In genomic region chr19:34808566-34808965, GRCh38 we compare ENCODE assay signal across 15 cellular contexts. TPM values are rescaled to one million over a fixed set of nuclear protein-coding genes. Genes with fewer than 3 reads are reported as not detected.
DNase-seq lines count a peak whose midpoint lies in the region; ATAC-seq and TF ChIP-seq lines count a peak whose summit lies in the region.
"Had no signal": no experiment of that assay in that cellular context is flagged by ENCODE, and none has a peak within 500 bp of the region (broad histone marks: within the 10 kb centered on the region; RNA-seq: fewer than 3 reads in every experiment).

No MANE protein-coding gene starts in this region.

- H3K27me3 Mint-ChIP-seq in activated naive CD4-positive, alpha-beta T cell treated with anti-CD3 and anti-CD28 coated beads for 36 hours (ENCODE audit: low read depth): no peaks in the 10 kb centered on the region

- ATAC-seq in RWPE2 (ENCODE audit: low read depth) (peak; percentile 91), HG03280 (IDR thresholded peaks at IDR 0.05; ENCODE audit: unreplicated experiment) (no peak), body of pancreas (no peak)
- ATAC-seq: left ventricle myocardium superior had no signal

- H3K9me3 Mint-ChIP-seq in activated naive CD4-positive, alpha-beta T cell treated with anti-CD3 and anti-CD28 coated beads for 36 hours: peaks cover 14% of the 10 kb centered on the region

- H3K27ac Mint-ChIP-seq in activated naive CD4-positive, alpha-beta T cell treated with anti-CD3 and anti-CD28 coated beads for 36 hours: no peak overlapping the region

- peaks cover 2% of the 10 kb centered on the region for H3K9me3 ChIP-seq in RWPE2 (ENCODE audit: severe bottlenecking)
- no peaks in the 10 kb centered on the region for H3K9me3 ChIP-seq in fibroblast of lung (ENCODE audit: control insufficient read depth, insufficient read depth, low read depth, low read length)
- peaks cover 0 to 16% (median 0%) of the 10 kb centered on the region in 3 donors for H3K9me3 ChIP-seq in body of pancreas
- H3K9me3 ChIP-seq in Peyer's patch: peaks cover 0 to 5% (median 0%) of the 10 kb centered on the region in 4 donors

- H4K20me1 ChIP-seq in fibroblast of lung (ENCODE audit: control insufficient read depth, extremely low read depth, insufficient read depth, low read length): no peaks in the 10 kb centered on the region

- H3K9ac ChIP-seq in fibroblast of lung (ENCODE audit: insufficient read depth, low read length): no peak overlapping the region

- no peak overlapping the region for H3K4me2 ChIP-seq in fibroblast of lung (ENCODE audit: extremely low read depth, insufficient read depth, low read length)
- H3K4me2 ChIP-seq: PC-9 had no signal

- no peaks in the 10 kb centered on the region for H3K36me3 ChIP-seq in RWPE2 (ENCODE audit: low read depth)
- no peaks in the 10 kb centered on the region for H3K36me3 ChIP-seq in fibroblast of lung (ENCODE audit: control insufficient read depth, insufficient read depth, low read length)
- H3K36me3 ChIP-seq in body of pancreas (replicated peaks in 1 of 2; ENCODE audit: insufficient read depth in 1 of 2, low read depth in 2 of 2): no peaks in the 10 kb centered on the region
- H3K36me3 ChIP-seq in Peyer's patch: no peaks in the 10 kb centered on the region
- H3K36me3 ChIP-seq: ascending aorta had no signal

- 75 to 90% methylated on average over 3 of the region's 3 CpGs for WGBS in body of pancreas, 2 donors

- TF ChIP-seq CTCF in RWPE2 (IDR thresholded peaks at IDR 0.05; ENCODE audit: poor library complexity, severe bottlenecking) (no peak), fibroblast of lung (conservative IDR thresholded peaks at IDR 0.05 in 1 of 2, IDR thresholded peaks at IDR 0.05 in 1 of 2; ENCODE audit: low read depth in 1 of 2, low read length in 2 of 2) (no peak), retinal pigment epithelial cell (conservative IDR thresholded peaks at IDR 0.05; ENCODE audit: low read depth, low read length) (no peak), body of pancreas (IDR thresholded peaks at IDR 0.05) (no peak), Peyer's patch (IDR thresholded peaks at IDR 0.05) (no peak)

- intact Hi-C loops in activated naive CD4-positive, alpha-beta T cell treated with anti-CD3 and anti-CD28 coated beads for 36 hours (cut with micrococcal nuclease): no loop called here
- intact Hi-C loops in body of pancreas (cut with DNase I): no loop called here

- TF ChIP-seq POLR2A in body of pancreas (IDR thresholded peaks at IDR 0.05): no peak
- TF ChIP-seq POLR2A in Peyer's patch (IDR thresholded peaks at IDR 0.05): no peak

- peaks cover 4% of the 10 kb centered on the region for H3K36me3 Mint-ChIP-seq in activated naive CD4-positive, alpha-beta T cell treated with anti-CD3 and anti-CD28 coated beads for 36 hours (ENCODE audit: low read depth)

- H3K4me3 ChIP-seq in RWPE2 (ENCODE audit: severe bottlenecking) (no peak overlapping the region), fibroblast of lung (replicated peaks in 1 of 4; ENCODE audit: control extremely low read depth in 1 of 4, insufficient read depth in 1 of 4, low read depth in 3 of 4, low read length in 4 of 4) (no peak overlapping the region), retinal pigment epithelial cell (ENCODE audit: low read length) (no peak overlapping the region), body of pancreas (no peak overlapping the region), Peyer's patch (no peak overlapping the region)
- H3K4me3 ChIP-seq: ascending aorta, PC-9 had no signal

- peak overlapping the region; percentile 36 for H3K27ac ChIP-seq in RWPE2 (ENCODE audit: poor library complexity, severe bottlenecking)
- H3K27ac ChIP-seq in fibroblast of lung (ENCODE audit: insufficient read depth, low read length): no peak overlapping the region
- no peak overlapping the region for H3K27ac ChIP-seq in body of pancreas
- H3K27ac ChIP-seq in Peyer's patch: no peak overlapping the region
- H3K27ac ChIP-seq: ascending aorta, PC-9 had no signal

- H3K79me2 ChIP-seq in fibroblast of lung (ENCODE audit: control insufficient read depth, insufficient read depth, low read length): no peaks in the 10 kb centered on the region

- H3K27me3 ChIP-seq in RWPE2 (ENCODE audit: insufficient read depth, poor library complexity, severe bottlenecking): no peaks in the 10 kb centered on the region
- H3K27me3 ChIP-seq in fibroblast of lung (ENCODE audit: control insufficient read depth, insufficient read depth, low read length): no peaks in the 10 kb centered on the region
- H3K27me3 ChIP-seq in body of pancreas: no peaks in the 10 kb centered on the region
- no peaks in the 10 kb centered on the region for H3K27me3 ChIP-seq in Peyer's patch
- H3K27me3 ChIP-seq: ascending aorta had no signal

- H3K4me1 Mint-ChIP-seq in activated naive CD4-positive, alpha-beta T cell treated with anti-CD3 and anti-CD28 coated beads for 36 hours (ENCODE audit: low read depth): no peaks in the 10 kb centered on the region

- CTCF ChIA-PET in activated naive CD4-positive, alpha-beta T cell treated with anti-CD3 and anti-CD28 coated beads for 36 hours (lab: Charles Lee): interaction anchor here (1.3 kb wide), 1 partner anchor 30 kb away, joined by 3 read pairs; no protein-coding TSS in a partner anchor

- H3K4me1 ChIP-seq in RWPE2 (ENCODE audit: insufficient read depth, poor library complexity, severe bottlenecking) (peaks cover 4% of the 10 kb centered on the region), fibroblast of lung (ENCODE audit: control insufficient read depth, extremely low read depth, insufficient read depth, low read length) (no peaks in the 10 kb centered on the region), body of pancreas (no peaks in the 10 kb centered on the region), Peyer's patch (no peaks in the 10 kb centered on the region)
- H3K4me1 ChIP-seq: ascending aorta had no signal

- H3K4me3 Mint-ChIP-seq in activated naive CD4-positive, alpha-beta T cell treated with anti-CD3 and anti-CD28 coated beads for 36 hours: no peak overlapping the region

- no peak overlapping the region for H2AFZ ChIP-seq in fibroblast of lung (ENCODE audit: low read length)
- H2AFZ ChIP-seq: PC-9 had no signal

- DNase-seq in GM04504 (ENCODE audit: low read depth) (peak; percentile 27), RWPE2 (ENCODE audit: low spot score) (no peak), fibroblast of lung (ENCODE audit: low read depth in 2 of 2) (peak; percentile 57 to 62), retinal pigment epithelial cell (ENCODE audit: low read depth) (peak; percentile 4), body of pancreas (no peak), Peyer's patch (no peak)
- DNase-seq in activated naive CD4-positive, alpha-beta T cell treated with anti-CD3 and anti-CD28 coated beads for 36 hours: no peak
- DNase-seq: activated CD4-positive, CD25-positive, alpha-beta regulatory T cell treated with anti-CD3 and anti-CD28 coated beads, Interleukin-2, amount 50 U/mL, for 72 hours; effector CD8-positive, alpha-beta T cell; left ventricle myocardium superior; NCI-H1417 treated with DMSO at 0.1 percent for 48 hours; PC-9; T-helper 1 cell had no signal

RNA-seq across cellular contexts. Expression of gene ZNF599, which starts 35.6 kb away (rescaled TPM):
- total RNA-seq in fibroblast of lung: 4.9 and 5.4 TPM in 2 replicates
- 4.0 and 4.1 TPM in 2 replicates for polyA plus RNA-seq in fibroblast of lung
- polyA plus RNA-seq in fibroblast of lung (2012): 4.3 and 5.9 TPM in 2 replicates
- polyA minus RNA-seq in fibroblast of lung (ENCODE audit: low replicate concordance): 3.1 and 7.7 TPM in 2 replicates
- 1 to 10 TPM; 2.8 to 3.3 TPM for total RNA-seq in activated naive CD4-positive, alpha-beta T cell treated with anti-CD3 and anti-CD28 coated beads for 36 hours
- 1 to 10 TPM; 5.3 to 5.7 TPM for total RNA-seq in body of pancreas
- total RNA-seq in Peyer's patch: 1 to 10 TPM; 2.5 to 5.0 (median 3.9) TPM

Comparison
In these comparisons a context has a peak if more than half of its experiments do, and no peak if none do; other contexts are left out.
1. DNase-seq: peak in GM04504 (single experiment), fibroblast of lung (2 of 2) and retinal pigment epithelial cell (single experiment); none in RWPE2 (single experiment), activated naive CD4-positive, alpha-beta T cell treated with anti-CD3 and anti-CD28 coated beads for 36 hours (single experiment), body of pancreas (0 of 4) and Peyer's patch (0 of 3).